10 cellular contexts compared by ENCODE assay signal in genomic region chr19:1066251-1066747, GRCh38. TPM values are rescaled to one million over a fixed set of nuclear protein-coding genes. Genes with fewer than 3 reads are reported as not detected.
DNase-seq lines count a peak whose midpoint lies in the region; ATAC-seq and TF ChIP-seq lines count a peak whose summit lies in the region.
"Had no signal": no experiment of that assay in that cellular context is flagged by ENCODE, and none has a peak within 500 bp of the region (broad histone marks: within the 10 kb centered on the region; RNA-seq: fewer than 3 reads in every experiment).

No MANE protein-coding gene starts in this region.

- POLR2A ChIA-PET in PC-9 (lab: Charles Lee; ENCODE audit: unreplicated experiment) (interaction anchor here (0.5 kb wide), 1 partner anchor 203 kb away, joined by 3 read pairs; the partner anchor contains the start of gene CIRBP), GM10248 (lab: Yijun Ruan, JAX) (interaction anchor here (0.5 to 1.0 kb wide), 4 partner anchors 9 to 454 kb away, joined by 3 to 6 read pairs (median 4); partner anchors contain the start of gene ABCA7)

- H3K4me1 Mint-ChIP-seq in activated naive CD4-positive, alpha-beta T cell treated with anti-CD3 and anti-CD28 coated beads for 36 hours (ENCODE audit: low read depth) = peaks cover 35% of the 10 kb centered on the region

- peak overlapping the region; percentile 71 for H3K4me3 ChIP-seq in PC-9
- H3K4me3 ChIP-seq in iPS-15b (ENCODE audit: low read depth, low read length) = peak overlapping the region; percentile 48
- H3K4me3 ChIP-seq in thoracic aorta = peak overlapping the region; percentile 68

- H3K9me2 ChIP-seq in PC-9 (ENCODE audit: insufficient read depth) = no peaks in the 10 kb centered on the region

- H3K27ac Mint-ChIP-seq in activated naive CD4-positive, alpha-beta T cell treated with anti-CD3 and anti-CD28 coated beads for 36 hours = no peak overlapping the region
- no peak overlapping the region for H3K27ac Mint-ChIP-seq in activated naive CD4-positive, alpha-beta T cell treated with anti-CD3 and anti-CD28 coated beads, Interleukin-2, amount 50 U/mL, for 72 hours

- no peak overlapping the region for H3K9ac ChIP-seq in iPS-15b (ENCODE audit: low read depth, low read length)

- BruUV-seq in PC-9 (replicated peaks; lab: Mats Ljungman, UMichigan) = no TSS peak

- peak overlapping the region; percentile 97 for H3K4me2 ChIP-seq in PC-9

- no peaks in the 10 kb centered on the region for H3K27me3 ChIP-seq in PC-9 (ENCODE audit: insufficient read depth, low read depth)
- peaks cover 3% of the 10 kb centered on the region for H3K27me3 ChIP-seq in iPS-15b (ENCODE audit: control insufficient read depth, insufficient read depth, low read length)
- no peaks in the 10 kb centered on the region for H3K27me3 ChIP-seq in thoracic aorta (replicated peaks; ENCODE audit: insufficient read depth)

- H3K4me1 ChIP-seq in PC-9 (replicated peaks; ENCODE audit: insufficient read depth) = peaks cover 19% of the 10 kb centered on the region
- peaks cover 8% of the 10 kb centered on the region for H3K4me1 ChIP-seq in iPS-15b (ENCODE audit: control insufficient read depth, insufficient read depth, low read length)
- peaks cover 14 to 57% of the 10 kb centered on the region in 2 donors for H3K4me1 ChIP-seq in thoracic aorta (ENCODE audit: control insufficient read depth in 1 of 2, low read depth in 2 of 2)

- intact Hi-C loops in activated naive CD4-positive, alpha-beta T cell treated with anti-CD3 and anti-CD28 coated beads for 36 hours (cut with micrococcal nuclease) = loop anchor here (2.0 to 5.0 kb wide), 4 partner anchors 17 to 186 kb away; no protein-coding TSS in a partner anchor
- intact Hi-C loops in PC-9 (cut with micrococcal nuclease; ENCODE audit: unreplicated experiment) = loop anchor here (5.0 kb wide), 1 partner anchor 36 kb away; the partner anchor contains the start of gene GPX4

- H3K27ac ChIP-seq in PC-9 = peak overlapping the region; percentile 57
- H3K27ac ChIP-seq in thoracic aorta = no peak overlapping the region

- H2AFZ ChIP-seq in PC-9 = no peak overlapping the region

- H3K9me3 Mint-ChIP-seq in activated naive CD4-positive, alpha-beta T cell treated with anti-CD3 and anti-CD28 coated beads for 36 hours = no peaks in the 10 kb centered on the region
- H3K9me3 Mint-ChIP-seq in activated naive CD4-positive, alpha-beta T cell treated with anti-CD3 and anti-CD28 coated beads, Interleukin-2, amount 50 U/mL, for 72 hours = no peaks in the 10 kb centered on the region

- H3F3A ChIP-seq in PC-9 (ENCODE audit: insufficient read depth, low read depth) = peaks cover 30% of the 10 kb centered on the region

- H4K20me1 ChIP-seq in PC-9 (ENCODE audit: insufficient read depth) = no peaks in the 10 kb centered on the region

- H3K9me3 ChIP-seq in PC-9 (ENCODE audit: insufficient read depth, low read depth) (no peaks in the 10 kb centered on the region), iPS-15b (ENCODE audit: control insufficient read depth, insufficient read depth, low read length) (no peaks in the 10 kb centered on the region), thoracic aorta (no peaks in the 10 kb centered on the region)

- ATAC-seq in activated naive CD4-positive, alpha-beta T cell treated with anti-CD3 and anti-CD28 coated beads, Interleukin-2, amount 50 U/mL, for 72 hours = no peak
- no peak for ATAC-seq in thoracic aorta (ENCODE audit: insufficient number of reproducible peaks, low FRiP score, low read depth)

- no peaks in the 10 kb centered on the region for H3K36me3 ChIP-seq in PC-9 (ENCODE audit: low read depth)
- H3K36me3 ChIP-seq in iPS-15b (ENCODE audit: control insufficient read depth, insufficient read depth, low read length) = peaks cover 4% of the 10 kb centered on the region
- no peaks in the 10 kb centered on the region for H3K36me3 ChIP-seq in thoracic aorta

- H3K27me3 Mint-ChIP-seq in activated naive CD4-positive, alpha-beta T cell treated with anti-CD3 and anti-CD28 coated beads for 36 hours (ENCODE audit: low read depth) = no peaks in the 10 kb centered on the region

- CTCF ChIA-PET in activated naive CD4-positive, alpha-beta T cell treated with anti-CD3 and anti-CD28 coated beads for 36 hours (lab: Charles Lee) = interaction anchor here (0.7 to 2.2 kb wide), 6 partner anchors 9 to 127 kb away, joined by 3 to 24 read pairs (median 4); no protein-coding TSS in a partner anchor
- CTCF ChIA-PET in PC-9 (lab: Charles Lee) (no interaction called here), GM10248 (lab: Yijun Ruan, JAX) (interaction anchor here (0.9 to 3.0 kb wide), 6 partner anchors 11 to 178 kb away, joined by 3 to 15 read pairs (median 5); no protein-coding TSS in a partner anchor)

- DNase-seq in activated naive CD4-positive, alpha-beta T cell treated with anti-CD3 and anti-CD28 coated beads for 36 hours = no peak
- DNase-seq in activated naive CD4-positive, alpha-beta T cell treated with anti-CD3 and anti-CD28 coated beads, Interleukin-2, amount 50 U/mL, for 72 hours (ENCODE audit: low spot score in 2 of 2) = no peak
- peak; percentile 77 to 81 for DNase-seq in PC-9
- no peak for DNase-seq in thoracic aorta (ENCODE audit: low spot score)
- DNase-seq in GM10248 (ENCODE audit: extremely low spot score) = no peak
- no peak for DNase-seq in LoVo (ENCODE audit: low spot score)
- DNase-seq in globus pallidus (ENCODE audit: low spot score) = no peak
- DNase-seq: amniotic stem cell, SIG-M5 had no signal

- H3K36me3 Mint-ChIP-seq in activated naive CD4-positive, alpha-beta T cell treated with anti-CD3 and anti-CD28 coated beads for 36 hours (ENCODE audit: low read depth) = peaks cover 13% of the 10 kb centered on the region
- H3K36me3 Mint-ChIP-seq in activated naive CD4-positive, alpha-beta T cell treated with anti-CD3 and anti-CD28 coated beads, Interleukin-2, amount 50 U/mL, for 72 hours = peaks cover 13% of the 10 kb centered on the region in 2 donors

- no peak for TF ChIP-seq CTCF in PC-9 (conservative IDR thresholded peaks at IDR 0.05)
- no peak for TF ChIP-seq CTCF in thoracic aorta (IDR thresholded peaks at IDR 0.05)
- TF ChIP-seq CTCF in GM10248 (IDR thresholded peaks at IDR 0.05; ENCODE audit: control extremely low read depth, extremely low read depth, low read depth, missing control alignments) = no peak

- H3K4me3 Mint-ChIP-seq in activated naive CD4-positive, alpha-beta T cell treated with anti-CD3 and anti-CD28 coated beads for 36 hours = peak overlapping the region; percentile 68

- H3K79me2 ChIP-seq in PC-9 (ENCODE audit: low read depth) = no peaks in the 10 kb centered on the region

RNA-seq across cellular contexts. Expression of gene ARHGAP45, which starts 0.7 kb away (rescaled TPM):
- total RNA-seq in activated naive CD4-positive, alpha-beta T cell treated with anti-CD3 and anti-CD28 coated beads for 36 hours = 100 to 1,000 TPM; 123 to 136 TPM
- total RNA-seq in activated naive CD4-positive, alpha-beta T cell treated with anti-CD3 and anti-CD28 coated beads, Interleukin-2, amount 50 U/mL, for 72 hours = 100 to 1,000 TPM; 171 to 174 TPM
- total RNA-seq in PC-9 (2021) = 20.2 and 20.6 TPM in 2 replicates
- 10 to 100 TPM; 37.9 to 42.6 TPM for total RNA-seq in thoracic aorta

RNA-seq across cellular contexts. Expression of gene ABCA7, which starts 26.4 kb away (rescaled TPM):
- total RNA-seq in activated naive CD4-positive, alpha-beta T cell treated with anti-CD3 and anti-CD28 coated beads for 36 hours = 10 to 100 TPM; 24.4 to 30.1 TPM
- 100 to 1,000 TPM in 1 of 2 donors, 10 to 100 TPM in 1; 17.8 to 105 TPM for total RNA-seq in activated naive CD4-positive, alpha-beta T cell treated with anti-CD3 and anti-CD28 coated beads, Interleukin-2, amount 50 U/mL, for 72 hours
- 29.9 and 32.0 TPM in 2 replicates for total RNA-seq in PC-9 (2021)
- 1 to 10 TPM; 6.0 to 7.0 TPM for total RNA-seq in thoracic aorta

RNA-seq across cellular contexts. Expression of gene POLR2E, which starts 28.9 kb away (rescaled TPM):
- 100 to 1,000 TPM; 238 to 258 TPM for total RNA-seq in activated naive CD4-positive, alpha-beta T cell treated with anti-CD3 and anti-CD28 coated beads for 36 hours
- 100 to 1,000 TPM; 248 to 259 TPM for total RNA-seq in activated naive CD4-positive, alpha-beta T cell treated with anti-CD3 and anti-CD28 coated beads, Interleukin-2, amount 50 U/mL, for 72 hours
- 180 and 237 TPM in 2 replicates for total RNA-seq in PC-9 (2021)
- total RNA-seq in thoracic aorta = 100 to 1,000 TPM; 129 to 149 TPM

RNA-seq across cellular contexts. Expression of gene GPX4, which starts 37.5 kb away (rescaled TPM):
- 100 to 1,000 TPM; 244 to 253 TPM for total RNA-seq in activated naive CD4-positive, alpha-beta T cell treated with anti-CD3 and anti-CD28 coated beads for 36 hours
- total RNA-seq in activated naive CD4-positive, alpha-beta T cell treated with anti-CD3 and anti-CD28 coated beads, Interleukin-2, amount 50 U/mL, for 72 hours = 100 to 1,000 TPM; 154 to 316 TPM
- total RNA-seq in PC-9 (2021) = 465 and 489 TPM in 2 replicates
- 100 to 1,000 TPM; 259 to 441 TPM for total RNA-seq in thoracic aorta

RNA-seq across cellular contexts. Expression of gene CNN2, which starts 39.9 kb away (rescaled TPM):
- 100 to 1,000 TPM; 104 TPM for total RNA-seq in activated naive CD4-positive, alpha-beta T cell treated with anti-CD3 and anti-CD28 coated beads for 36 hours
- 100 to 1,000 TPM; 187 to 254 TPM for total RNA-seq in activated naive CD4-positive, alpha-beta T cell treated with anti-CD3 and anti-CD28 coated beads, Interleukin-2, amount 50 U/mL, for 72 hours
- total RNA-seq in PC-9 (2021) = 168 and 206 TPM in 2 replicates
- 100 to 1,000 TPM in 1 of 2 donors, 10 to 100 TPM in 1; 96.9 to 193 TPM for total RNA-seq in thoracic aorta

Comparison
In these comparisons a context has a peak if more than half of its experiments do, and no peak if none do; other contexts are left out.
1. DNase-seq: peak in PC-9 (2 of 2); none in activated naive CD4-positive, alpha-beta T cell treated with anti-CD3 and anti-CD28 coated beads for 36 hours (single experiment), activated naive CD4-positive, alpha-beta T cell treated with anti-CD3 and anti-CD28 coated beads, Interleukin-2, amount 50 U/mL, for 72 hours (0 of 2), thoracic aorta (single experiment), GM10248 (single experiment), LoVo (single experiment) and globus pallidus (single experiment).
2. Peak in every context shown above with its lines, with median percentiles within 50 percentile points of each other: H3K4me3 ChIP-seq.